Comparison of ENCODE assay signal across 18 cellular contexts in genomic region chr2:8956789-8957188, GRCh38. TPM values are rescaled to one million over a fixed set of nuclear protein-coding genes. Genes with fewer than 3 reads are reported as not detected.
DNase-seq lines count a peak whose midpoint lies in the region; FAIRE-seq and TF ChIP-seq lines count a peak whose summit lies in the region.
"Had no signal": no experiment of that assay in that cellular context is flagged by ENCODE, and none has a peak within 500 bp of the region (broad histone marks: within the 10 kb centered on the region; RNA-seq: fewer than 3 reads in every experiment).

No MANE protein-coding gene starts in this region.

- no peak overlapping the region for H3K27ac ChIP-seq in kidney (ENCODE audit: low read depth in 2 of 2, low read length in 2 of 2)

- no peaks in the 10 kb centered on the region for H3K36me3 ChIP-seq in kidney (ENCODE audit: control insufficient read depth in 1 of 2, insufficient read depth in 2 of 2, low read length in 2 of 2)

- DNase-seq in HTR-8/SVneo (ENCODE audit: insufficient read length, low spot score) (no peak), endothelial cell (ENCODE audit: low spot score) (no peak), kidney (no peak), GM19238 (ENCODE audit: insufficient read length, low spot score) (no peak), amygdala (lab: John Stamatoyannopoulos, UW) (no peak), hepatic stellate cell (ENCODE audit: low spot score) (no peak)
- DNase-seq: ACHN; CD8-positive, alpha-beta T cell; NCI-H187 treated with DMSO at 0.1 percent for 48 hours; NCI-H2171; NCI-H82; SHP77 treated with DMSO at 0.1 percent for 48 hours had no signal

- H3K27ac Mint-ChIP-seq in endothelial cell (ENCODE audit: unreplicated experiment) = peak overlapping the region; percentile 63
- H3K27ac Mint-ChIP-seq: CD8-positive, alpha-beta T cell had no signal

- no peaks in the 10 kb centered on the region for H3K9me3 Mint-ChIP-seq in endothelial cell (ENCODE audit: unreplicated experiment)

- peaks cover 33% of the 10 kb centered on the region for H3K36me3 Mint-ChIP-seq in endothelial cell (ENCODE audit: low read depth, unreplicated experiment)
- H3K36me3 Mint-ChIP-seq: CD8-positive, alpha-beta T cell had no signal

- peaks cover 0 to 2% of the 10 kb centered on the region in 2 donors for H3K9me3 ChIP-seq in kidney (ENCODE audit: control insufficient read depth in 1 of 2, low read length in 2 of 2)

- H3K4me1 Mint-ChIP-seq in endothelial cell (ENCODE audit: unreplicated experiment) = peaks cover 24% of the 10 kb centered on the region

- no peak overlapping the region for H3K4me3 ChIP-seq in kidney (ENCODE audit: low read length in 2 of 2)

- H3K9ac ChIP-seq in kidney (ENCODE audit: low read length in 2 of 2) = no peak overlapping the region

- H3K4me3 Mint-ChIP-seq in endothelial cell (ENCODE audit: unreplicated experiment) = no peak overlapping the region
- H3K4me3 Mint-ChIP-seq: CD8-positive, alpha-beta T cell had no signal

- peak; percentile 42 for FAIRE-seq in HTR-8/SVneo (lab: Jason Lieb, UNC)
- FAIRE-seq in kidney (lab: Jason Lieb, UNC) = no peak
- FAIRE-seq: D721Med, G401.6, GM12892, H1, RCC 7860 had no signal

- intact Hi-C loops in kidney (cut with DNase I) = no loop called here

- TF ChIP-seq CTCF in GM12873 (IDR thresholded peaks at IDR 0.05; ENCODE audit: insufficient read depth, low read depth, low read length, missing control alignments) (peak; percentile 5), endothelial cell (IDR thresholded peaks at IDR 0.05; ENCODE audit: unreplicated experiment) (no peak), kidney (IDR thresholded peaks at IDR 0.05; ENCODE audit: borderline replicate concordance, extremely low read depth, insufficient read depth) (peak; percentile 1)

- peaks cover 4% of the 10 kb centered on the region for H3K27me3 Mint-ChIP-seq in endothelial cell (ENCODE audit: unreplicated experiment)

- no peaks in the 10 kb centered on the region for H3K4me1 ChIP-seq in kidney (ENCODE audit: control insufficient read depth in 1 of 2, insufficient read depth in 1 of 2, low read depth in 1 of 2, low read length in 2 of 2)

RNA-seq across cellular contexts. Expression of gene MBOAT2, which starts 46.7 kb away (rescaled TPM):
- total RNA-seq in endothelial cell (ENCODE audit: unreplicated experiment) = 71.6 TPM
- total RNA-seq in kidney = 28.6 TPM
- 15.9 TPM for polyA plus RNA-seq in kidney (ENCODE audit: insufficient read depth, low read depth, low replicate concordance)
